Comparison of ENCODE assay signal across 8 cellular contexts in the genomic region with DNA sequence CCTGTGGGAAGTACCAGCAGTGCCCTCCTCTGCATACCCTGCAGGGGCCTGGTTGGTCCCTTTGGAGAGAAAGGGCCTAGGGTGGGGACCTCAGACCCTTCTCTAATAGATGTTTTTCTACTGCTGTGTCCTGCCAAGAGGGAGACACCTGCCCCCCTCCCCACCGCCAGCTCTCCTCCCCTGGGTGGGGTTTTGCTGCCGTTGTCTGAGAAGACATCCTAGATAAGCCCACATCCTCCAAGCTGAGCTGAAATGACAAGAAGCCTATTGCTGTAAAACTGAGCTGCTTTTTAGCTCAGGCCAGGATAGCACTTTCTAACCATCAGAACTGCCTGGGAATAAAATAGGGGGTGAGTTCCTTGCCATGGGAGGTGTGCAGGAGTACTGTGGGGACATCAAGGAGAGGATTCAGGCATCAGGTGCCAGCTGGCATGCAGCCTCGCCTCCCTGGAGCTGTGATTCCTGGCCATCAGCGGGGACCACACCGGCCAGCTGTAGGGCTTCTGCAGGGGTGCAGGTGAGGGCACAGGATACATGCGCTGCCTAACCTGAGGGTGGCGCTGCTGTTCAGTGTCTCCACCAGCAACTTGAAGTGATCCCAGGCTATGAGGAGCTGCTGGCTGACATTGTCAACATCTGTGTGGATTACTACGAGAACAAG. TPM values are rescaled to one million over a fixed set of nuclear protein-coding genes. Genes with fewer than 3 reads are reported as not detected.
DNase-seq lines count a peak whose midpoint lies in the region; ATAC-seq, FAIRE-seq and TF ChIP-seq lines count a peak whose summit lies in the region.

No MANE protein-coding gene starts in this region.

- no peaks in the 10 kb centered on the region for H3K9me3 Mint-ChIP-seq in activated T-helper 17 cell treated with anti-CD3 and anti-CD28 coated beads, Interleukin-2, amount 50 U/mL, for 72 hours
- H3K9me3 Mint-ChIP-seq in mesothelial cell of epicardium: peaks cover 5% of the 10 kb centered on the region

- no peaks in the 10 kb centered on the region for H3K27me3 Mint-ChIP-seq in activated T-helper 17 cell treated with anti-CD3 and anti-CD28 coated beads, Interleukin-2, amount 50 U/mL, for 72 hours
- no peaks in the 10 kb centered on the region for H3K27me3 Mint-ChIP-seq in mesothelial cell of epicardium (ENCODE audit: low read depth)

- H3K36me3 Mint-ChIP-seq in activated T-helper 17 cell treated with anti-CD3 and anti-CD28 coated beads, Interleukin-2, amount 50 U/mL, for 72 hours (ENCODE audit: low read depth): peaks cover 99% of the 10 kb centered on the region
- peaks cover 20% of the 10 kb centered on the region for H3K36me3 Mint-ChIP-seq in mesothelial cell of epicardium

- no peaks in the 10 kb centered on the region for H3K9me3 ChIP-seq in kidney (ENCODE audit: control insufficient read depth in 1 of 2, low read length in 2 of 2)

- H3K27ac ChIP-seq in C4-2B (no peak overlapping the region), kidney (ENCODE audit: low read depth in 2 of 2, low read length in 2 of 2) (peak overlapping the region; percentile 14 to 16)

- no peak for FAIRE-seq in kidney (lab: Jason Lieb, UNC)

- TF ChIP-seq CTCF in C4-2B (conservative IDR thresholded peaks at IDR 0.05): peak; percentile 23
- peak; percentile 32 for TF ChIP-seq CTCF in kidney (IDR thresholded peaks at IDR 0.05; ENCODE audit: borderline replicate concordance, extremely low read depth, insufficient read depth)
- no peak for TF ChIP-seq CTCF in mesothelial cell of epicardium (IDR thresholded peaks at IDR 0.05; ENCODE audit: unreplicated experiment)

- H3K4me1 ChIP-seq in kidney (ENCODE audit: control insufficient read depth in 1 of 2, insufficient read depth in 1 of 2, low read depth in 1 of 2, low read length in 2 of 2): peaks cover 14 to 17% of the 10 kb centered on the region in 2 donors

- DNase-seq in NCI-H69 (lab: John Stamatoyannopoulos, UW): peak; percentile 54
- no peak for DNase-seq in kidney
- no peak for DNase-seq in NCI-H1105 (lab: John Stamatoyannopoulos, UW)
- DNase-seq in NCI-H510A (lab: John Stamatoyannopoulos, UW): no peak
- no peak for DNase-seq in mesothelial cell of epicardium (ENCODE audit: low spot score in 2 of 2, unreplicated experiment in 2 of 2)

- peaks cover 32% of the 10 kb centered on the region for H3K4me1 Mint-ChIP-seq in activated T-helper 17 cell treated with anti-CD3 and anti-CD28 coated beads, Interleukin-2, amount 50 U/mL, for 72 hours
- no peaks in the 10 kb centered on the region for H3K4me1 Mint-ChIP-seq in mesothelial cell of epicardium

- no peak overlapping the region for H3K4me3 ChIP-seq in kidney (ENCODE audit: low read length in 2 of 2)

- H3K9ac ChIP-seq in kidney (ENCODE audit: low read length in 2 of 2): no peak overlapping the region

- peak; percentile 51 for ATAC-seq in activated T-helper 17 cell treated with anti-CD3 and anti-CD28 coated beads, Interleukin-2, amount 50 U/mL, for 72 hours (replicated peaks)
- no peak for ATAC-seq in HG03342 (IDR thresholded peaks at IDR 0.05; ENCODE audit: unreplicated experiment)

- intact Hi-C loops in kidney (cut with DNase I): no loop called here

- peaks cover 18 to 45% of the 10 kb centered on the region in 2 donors for H3K36me3 ChIP-seq in kidney (ENCODE audit: control insufficient read depth in 1 of 2, insufficient read depth in 2 of 2, low read length in 2 of 2)

- H3K27ac Mint-ChIP-seq in activated T-helper 17 cell treated with anti-CD3 and anti-CD28 coated beads, Interleukin-2, amount 50 U/mL, for 72 hours: peak overlapping the region; percentile 93
- no peak overlapping the region for H3K27ac Mint-ChIP-seq in mesothelial cell of epicardium

- H3K4me3 Mint-ChIP-seq in activated T-helper 17 cell treated with anti-CD3 and anti-CD28 coated beads, Interleukin-2, amount 50 U/mL, for 72 hours: no peak overlapping the region
- no peak overlapping the region for H3K4me3 Mint-ChIP-seq in mesothelial cell of epicardium

RNA-seq across cellular contexts. Expression of a gene that starts 37.9 kb away (rescaled TPM):
- 100 to 1,000 TPM; 269 to 291 TPM for total RNA-seq in activated T-helper 17 cell treated with anti-CD3 and anti-CD28 coated beads, Interleukin-2, amount 50 U/mL, for 72 hours
- total RNA-seq in kidney: 128 TPM
- polyA plus RNA-seq in kidney (ENCODE audit: insufficient read depth, low read depth, low replicate concordance): 217 TPM
- 80.9 to 82.9 TPM (median 82.2 TPM) in 3 replicates for total RNA-seq in mesothelial cell of epicardium
